8 cellular contexts compared by ENCODE assay signal in the genomic region with DNA sequence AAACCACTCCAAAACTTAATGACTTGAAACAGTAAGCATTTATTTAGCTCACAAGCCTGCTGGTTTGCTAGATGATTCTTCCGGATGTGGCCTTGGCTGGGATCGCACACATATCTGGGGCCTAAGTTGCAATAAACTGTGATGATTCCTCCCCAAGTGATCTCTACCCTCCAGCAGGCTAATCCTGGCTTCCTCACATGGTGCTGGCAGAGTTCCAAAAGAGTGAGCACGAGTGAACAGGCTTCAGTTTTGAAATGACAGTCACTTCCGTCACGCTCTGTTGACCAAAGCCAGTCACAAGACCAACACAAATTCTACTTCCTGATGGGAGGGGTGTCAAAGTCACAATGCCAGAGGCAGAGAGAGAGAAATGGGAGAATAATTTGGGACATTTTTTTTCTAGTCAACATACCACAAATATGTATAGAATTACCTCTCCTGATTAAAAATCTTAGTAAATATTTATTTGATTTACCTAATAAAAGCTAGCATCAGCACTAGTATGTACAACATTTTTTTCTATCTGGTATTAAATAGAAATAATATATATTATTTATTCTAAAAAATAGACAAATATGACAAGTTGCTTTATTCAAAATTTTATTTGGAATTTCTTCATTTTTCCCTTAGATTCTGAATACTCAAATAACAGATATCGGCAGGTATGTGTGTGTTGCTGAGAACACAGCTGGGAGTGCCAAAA.
DNase-seq lines count a peak whose midpoint lies in the region; ATAC-seq lines count a peak whose summit lies in the region.

No MANE protein-coding gene starts in this region.

- intact Hi-C loops in posterior vena cava (cut with DNase I): no loop called here

- peak; percentile 95 for DNase-seq in CD1c-positive myeloid dendritic cell (ENCODE audit: extremely low spot score)
- DNase-seq in NCI-H187 treated with DMSO at 0.1 percent for 48 hours (lab: John Stamatoyannopoulos, UW): peak; percentile 100
- DNase-seq in T-helper 17 cell: peak in 1 of 3 donors; percentile 4
- DNase-seq in globus pallidus (ENCODE audit: low spot score): peak; percentile 17
- DNase-seq in posterior vena cava (ENCODE audit: low spot score): peak; percentile 88
- DNase-seq in activated CD8-positive, alpha-beta memory T cell treated with anti-CD3 and anti-CD28 coated beads for 24 hours: no peak

- peaks cover 5% of the 10 kb centered on the region for H3K4me1 Mint-ChIP-seq in T-helper 17 cell

- no peaks in the 10 kb centered on the region for H3K36me3 Mint-ChIP-seq in T-helper 17 cell (ENCODE audit: low read depth)

- no peaks in the 10 kb centered on the region for H3K9me3 ChIP-seq in T-helper 17 cell (ENCODE audit: control insufficient read depth, low read length, poor library complexity, severe bottlenecking)

- no peak overlapping the region for H3K4me3 Mint-ChIP-seq in T-helper 17 cell

- ATAC-seq in GM19023 (IDR thresholded peaks at IDR 0.05; ENCODE audit: unreplicated experiment): peak; percentile 43
- ATAC-seq in HG03064 (IDR thresholded peaks at IDR 0.05; ENCODE audit: low read depth, unreplicated experiment): peak; percentile 66
- peak; percentile 36 for ATAC-seq in T-helper 17 cell

- peaks cover 5% of the 10 kb centered on the region for H3K27me3 Mint-ChIP-seq in T-helper 17 cell

- H3K27ac Mint-ChIP-seq in T-helper 17 cell: no peak overlapping the region
